Comparison of ENCODE assay signal across 8 cellular contexts in the genomic region with DNA sequence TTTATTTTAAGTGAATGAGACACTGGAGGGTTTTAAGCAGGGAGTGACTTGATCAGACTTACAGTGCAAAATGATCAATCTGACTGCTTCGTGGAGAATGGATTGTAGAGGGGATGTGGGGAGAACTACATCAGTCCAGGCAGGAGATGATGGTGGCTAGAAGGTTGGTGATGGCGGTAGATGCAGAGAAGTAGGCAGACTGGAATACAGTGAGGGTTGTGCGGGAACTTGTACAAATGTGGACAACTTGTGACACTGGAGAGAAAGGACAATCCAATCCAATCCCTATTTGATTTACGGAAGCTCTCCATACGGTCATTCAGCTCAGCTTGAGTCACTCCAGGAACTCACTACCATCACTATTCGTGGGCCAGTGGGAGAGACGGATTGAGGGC. TPM values are rescaled to one million over a fixed set of nuclear protein-coding genes. Genes with fewer than 3 reads are reported as not detected.
DNase-seq lines count a peak whose midpoint lies in the region; ATAC-seq and TF ChIP-seq lines count a peak whose summit lies in the region.

No MANE protein-coding gene starts in this region.

- H3K23ac ChIP-seq in trophoblast cell (ENCODE audit: low read length): no peak overlapping the region

- TSS peak; percentile 66 for BruUV-seq in Calu3 (replicated peaks; lab: Mats Ljungman, UMichigan)

- no peak for TF ChIP-seq CTCF in Calu3 (IDR thresholded peaks at IDR 0.05; ENCODE audit: unreplicated experiment)
- TF ChIP-seq CTCF in RWPE2 (IDR thresholded peaks at IDR 0.05; ENCODE audit: poor library complexity, severe bottlenecking): no peak

- no peaks in the 10 kb centered on the region for H3K27me3 ChIP-seq in RWPE2 (ENCODE audit: insufficient read depth, poor library complexity, severe bottlenecking)
- H3K27me3 ChIP-seq in trophoblast cell (ENCODE audit: insufficient read depth, low read length): no peaks in the 10 kb centered on the region

- peak overlapping the region; percentile 60 for H3K4me3 ChIP-seq in RWPE2 (ENCODE audit: severe bottlenecking)
- H3K4me3 ChIP-seq in trophoblast cell (ENCODE audit: low read depth, low read length): peak overlapping the region; percentile 97

- H3K9me3 Mint-ChIP-seq in Calu3 (ENCODE audit: low read depth, unreplicated experiment): no peaks in the 10 kb centered on the region

- peak overlapping the region; percentile 30 for H2AFZ ChIP-seq in trophoblast cell (ENCODE audit: insufficient read depth, low read length, poor library complexity)

- H2BK12ac ChIP-seq in trophoblast cell (ENCODE audit: low read length): no peak overlapping the region

- peaks cover 38% of the 10 kb centered on the region for H3K4me1 Mint-ChIP-seq in Calu3 (ENCODE audit: low read depth, unreplicated experiment)

- CTCF ChIA-PET in Calu3 (lab: Charles Lee): interaction anchor here (1.0 to 1.6 kb wide), 6 partner anchors 9 to 176 kb away, joined by 3 to 8 read pairs (median 5); a partner anchor contains a TSS

- peak overlapping the region; percentile 70 for H4K91ac ChIP-seq in trophoblast cell (ENCODE audit: low read depth, low read length)

- peak overlapping the region; percentile 42 for H3K18ac ChIP-seq in trophoblast cell (ENCODE audit: low read length)

- H3K27ac ChIP-seq in RWPE2 (ENCODE audit: poor library complexity, severe bottlenecking) (peak overlapping the region; percentile 69), trophoblast cell (ENCODE audit: low read depth, low read length) (peak overlapping the region; percentile 50)

- H3K36me3 Mint-ChIP-seq in Calu3 (ENCODE audit: insufficient read depth, unreplicated experiment): peaks cover 53% of the 10 kb centered on the region

- H3K9ac ChIP-seq in trophoblast cell (ENCODE audit: low read length): peak overlapping the region; percentile 38

- H3K27ac Mint-ChIP-seq in Calu3 (ENCODE audit: unreplicated experiment): peak overlapping the region; percentile 98

- H3K27me3 Mint-ChIP-seq in Calu3 (ENCODE audit: unreplicated experiment): no peaks in the 10 kb centered on the region

- H4K8ac ChIP-seq in trophoblast cell (ENCODE audit: low read depth, low read length): peak overlapping the region; percentile 73

- peak overlapping the region; percentile 88 for H3K4me3 Mint-ChIP-seq in Calu3 (ENCODE audit: low read depth, unreplicated experiment)

- peaks cover 14% of the 10 kb centered on the region for H3K79me1 ChIP-seq in trophoblast cell (ENCODE audit: low read length)

- no peak overlapping the region for H2AK5ac ChIP-seq in trophoblast cell (ENCODE audit: low read length)

- peak overlapping the region; percentile 38 for H3K14ac ChIP-seq in trophoblast cell (ENCODE audit: low read length)

- H3K4me2 ChIP-seq in trophoblast cell (ENCODE audit: low read length): peak overlapping the region; percentile 75

- intact Hi-C loops in Calu3 (cut with micrococcal nuclease; ENCODE audit: unreplicated experiment): loop anchor here (2.0 kb wide), 1 partner anchor 21 kb away; no protein-coding TSS in a partner anchor

- no peak for ATAC-seq in RWPE2 (ENCODE audit: low read depth)
- peak; percentile 67 for ATAC-seq in esophagus mucosa
- no peak for ATAC-seq in GM21381 (IDR thresholded peaks at IDR 0.05; ENCODE audit: unreplicated experiment)

- H3K79me2 ChIP-seq in trophoblast cell (ENCODE audit: control insufficient read depth, insufficient read depth, low read length, poor library complexity): peaks cover 12% of the 10 kb centered on the region

- no peak overlapping the region for H3K4ac ChIP-seq in trophoblast cell (ENCODE audit: low read depth, low read length)

- peak overlapping the region; percentile 21 for H2BK5ac ChIP-seq in trophoblast cell (ENCODE audit: low read depth, low read length, poor library complexity)

- DNase-seq in Calu3: no peak
- no peak for DNase-seq in RWPE2 (ENCODE audit: low spot score)
- DNase-seq in trophoblast cell: no peak
- DNase-seq in NOMO-1 treated with dmso at 0.1 percent for 144 hours (lab: John Stamatoyannopoulos, UW; ENCODE audit: unreplicated experiment): no peak
- no peak for DNase-seq in HUDEP-2 (lab: John Stamatoyannopoulos, UW; ENCODE audit: unreplicated experiment in 76 of 76)
- DNase-seq in HT-29 (ENCODE audit: low spot score): no peak

- H4K12ac ChIP-seq in trophoblast cell (ENCODE audit: low read depth, low read length): peak overlapping the region; percentile 56

- H3K36me3 ChIP-seq in RWPE2 (ENCODE audit: low read depth) (peaks cover 24% of the 10 kb centered on the region), trophoblast cell (ENCODE audit: control insufficient read depth in 1 of 2, insufficient read depth in 2 of 2, low read length in 2 of 2) (peaks cover 2 to 3% of the 10 kb centered on the region in 2 experiments)

- H2BK120ac ChIP-seq in trophoblast cell (ENCODE audit: insufficient read depth, low read length, poor library complexity): peak overlapping the region; percentile 2

- H3K4me1 ChIP-seq in RWPE2 (ENCODE audit: insufficient read depth, poor library complexity, severe bottlenecking): peaks cover 16% of the 10 kb centered on the region
- H3K4me1 ChIP-seq in trophoblast cell (ENCODE audit: control insufficient read depth in 1 of 2, insufficient read depth in 2 of 2, low read length in 2 of 2): peaks cover 10 to 17% of the 10 kb centered on the region in 2 experiments

- H3K9me3 ChIP-seq in RWPE2 (ENCODE audit: severe bottlenecking) (no peaks in the 10 kb centered on the region), trophoblast cell (ENCODE audit: insufficient read depth, low read depth, low read length) (no peaks in the 10 kb centered on the region)

- no CpG with 5 or more reads among the region's 7 CpGs for WGBS in trophoblast cell (ENCODE audit: extremely low coverage, insufficient coverage, insufficient read length)

RNA-seq across cellular contexts. Expression of a gene that starts 0.6 kb away (rescaled TPM):
- total RNA-seq in Calu3 (2022) (5.0 and 5.2 TPM in 2 replicates), esophagus mucosa (2.6 TPM)
- polyA plus RNA-seq in trophoblast cell (2013): 3.6 and 3.8 TPM in 2 replicates
- 2.8 and 3.1 TPM in 2 replicates for total RNA-seq in HT-29 (2014; rRNA removed; shearing (Covaris generic))

RNA-seq across cellular contexts. Expression of a gene that starts 0.7 kb away (rescaled TPM):
- total RNA-seq in Calu3 (2022): 55.9 and 58.2 TPM in 2 replicates
- total RNA-seq in esophagus mucosa: 13.4 TPM
- 22.9 and 23.8 TPM in 2 replicates for polyA plus RNA-seq in trophoblast cell (2013)
- total RNA-seq in HT-29 (2014; rRNA removed; shearing (Covaris generic)): 49.0 and 53.6 TPM in 2 replicates

RNA-seq across cellular contexts. Expression of a gene that starts 39.3 kb away (rescaled TPM):
- total RNA-seq in Calu3 (2022) (17.3 and 34.6 TPM in 2 replicates), esophagus mucosa (8.9 TPM)
- polyA plus RNA-seq in trophoblast cell (2013): 4.0 and 4.2 TPM in 2 replicates
- total RNA-seq in HT-29 (2014; rRNA removed; shearing (Covaris generic)): 0.91 and 0.94 TPM in 2 replicates

RNA-seq across cellular contexts. Expression of a gene that starts 55.3 kb away (rescaled TPM):
- not detected in 2 replicates for total RNA-seq in Calu3 (2022)
- 0.48 TPM for total RNA-seq in esophagus mucosa
- polyA plus RNA-seq in trophoblast cell (2013): not detected in 2 replicates
- total RNA-seq in HT-29 (2014; rRNA removed; shearing (Covaris generic)): not detected in 2 replicates
